Comparison of ENCODE assay signal across 10 cellular contexts in the genomic region with DNA sequence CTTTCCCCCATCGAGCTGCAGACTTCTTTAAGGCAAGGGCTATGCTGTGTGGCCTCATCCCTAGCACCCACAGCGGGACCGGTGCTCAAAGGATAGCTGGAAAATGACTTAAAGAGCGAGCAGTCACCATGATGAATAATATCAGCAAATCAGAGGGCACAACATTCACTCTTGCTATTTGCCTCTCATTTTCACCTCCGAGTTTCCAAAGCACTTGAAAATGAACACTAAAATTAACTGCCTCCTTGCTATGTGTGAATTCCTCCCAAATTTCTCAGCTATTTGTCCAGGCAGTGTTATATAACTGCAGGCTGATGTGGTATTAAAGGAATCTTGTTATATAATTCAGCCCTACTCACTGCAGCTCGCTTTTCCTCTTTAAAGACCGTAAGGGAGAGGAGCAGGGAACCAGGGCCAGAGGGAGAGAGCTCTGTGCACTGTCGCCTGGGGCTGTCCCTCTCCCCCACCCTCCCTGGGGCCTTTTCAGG. TPM values are rescaled to one million over a fixed set of nuclear protein-coding genes. Genes with fewer than 3 reads are reported as not detected.
DNase-seq lines count a peak whose midpoint lies in the region; ATAC-seq lines count a peak whose summit lies in the region.
"Had no signal": no experiment of that assay in that cellular context is flagged by ENCODE, and none has a peak within 500 bp of the region (broad histone marks: within the 10 kb centered on the region; RNA-seq: fewer than 3 reads in every experiment).

No MANE protein-coding gene starts in this region.

- H3K36me3 Mint-ChIP-seq in stimulated activated effector memory CD8-positive, alpha-beta T cell treated with anti-CD3 and anti-CD28 coated beads, Interleukin-12 subunit alpha, Interleukin-12 subunit beta, amount 100 ng/mL, for 72 hours = no peaks in the 10 kb centered on the region

- no peaks in the 10 kb centered on the region for H3K9me3 Mint-ChIP-seq in stimulated activated effector memory CD8-positive, alpha-beta T cell treated with anti-CD3 and anti-CD28 coated beads, Interleukin-12 subunit alpha, Interleukin-12 subunit beta, amount 100 ng/mL, for 72 hours

- H3K27me3 ChIP-seq in GM23248 (replicated peaks; ENCODE audit: insufficient read depth) = peaks cover 30% of the 10 kb centered on the region
- H3K27me3 ChIP-seq in iPS-20b (ENCODE audit: insufficient read depth, low read length) = peaks cover 88% of the 10 kb centered on the region

- in situ Hi-C loops in GM23248 (cut with MboI) = loop anchor here (10.0 kb wide), 1 partner anchor 356 kb away; no protein-coding TSS in a partner anchor

- no peak overlapping the region for H3K27ac Mint-ChIP-seq in stimulated activated effector memory CD8-positive, alpha-beta T cell treated with anti-CD3 and anti-CD28 coated beads, Interleukin-12 subunit alpha, Interleukin-12 subunit beta, amount 100 ng/mL, for 72 hours

- H3K9ac ChIP-seq in GM23248 (peak overlapping the region; percentile 72), iPS-20b (ENCODE audit: low read depth, low read length) (no peak overlapping the region)

- peak overlapping the region; percentile 68 for H3K4me3 Mint-ChIP-seq in stimulated activated effector memory CD8-positive, alpha-beta T cell treated with anti-CD3 and anti-CD28 coated beads, Interleukin-12 subunit alpha, Interleukin-12 subunit beta, amount 100 ng/mL, for 72 hours

- no peaks in the 10 kb centered on the region for H4K20me1 ChIP-seq in GM23248 (ENCODE audit: insufficient read depth)

- H3K4me3 ChIP-seq in GM23248 (peak overlapping the region; percentile 61), iPS-20b (ENCODE audit: low read length) (peak overlapping the region; percentile 56; the same call in 1 of the 2 replicates)

- peak overlapping the region; percentile 61 for H3K4me2 ChIP-seq in GM23248 (ENCODE audit: unreplicated experiment)

- no peak for ATAC-seq in stimulated activated effector memory CD8-positive, alpha-beta T cell treated with anti-CD3 and anti-CD28 coated beads, Interleukin-12 subunit alpha, Interleukin-12 subunit beta, amount 100 ng/mL, for 72 hours
- ATAC-seq in GM18519 (IDR thresholded peaks at IDR 0.05; ENCODE audit: low FRiP score, unreplicated experiment) = no peak

- H3K36me3 ChIP-seq in GM23248 (ENCODE audit: low read depth) (no peaks in the 10 kb centered on the region), iPS-20b (ENCODE audit: insufficient read depth, low read depth, low read length) (no peaks in the 10 kb centered on the region)
- H3K36me3 ChIP-seq: adrenal gland had no signal

- H3K9me3 ChIP-seq in GM23248 (ENCODE audit: low read depth) (no peaks in the 10 kb centered on the region), iPS-20b (ENCODE audit: insufficient read depth, low read depth, low read length) (no peaks in the 10 kb centered on the region)
- H3K9me3 ChIP-seq: adrenal gland had no signal

- peaks cover 16% of the 10 kb centered on the region for H3K4me1 Mint-ChIP-seq in stimulated activated effector memory CD8-positive, alpha-beta T cell treated with anti-CD3 and anti-CD28 coated beads, Interleukin-12 subunit alpha, Interleukin-12 subunit beta, amount 100 ng/mL, for 72 hours

- no peaks in the 10 kb centered on the region for H3K9me2 ChIP-seq in GM23248 (ENCODE audit: insufficient read depth)

- H3K79me2 ChIP-seq in GM23248 (ENCODE audit: insufficient read depth) = no peaks in the 10 kb centered on the region

- H3K4me1 ChIP-seq in GM23248 (ENCODE audit: insufficient read depth) (peaks cover 14% of the 10 kb centered on the region; the same call in 1 of the 2 replicates), iPS-20b (ENCODE audit: insufficient read depth, low read length) (no peaks in the 10 kb centered on the region)

- peak overlapping the region; percentile 71 for H2AFZ ChIP-seq in GM23248

- H3K27ac ChIP-seq in GM23248 (peak overlapping the region; percentile 40), angular gyrus (ENCODE audit: low read depth, low read length) (peak overlapping the region; percentile 92), iPS-20b (ENCODE audit: low read length) (no peak overlapping the region)

- WGBS in GM23248 (ENCODE audit: low coverage in 1 of 2, low lambda C conversion rate in 2 of 2, missing lambda C conversion rate in 2 of 2), 2 experiments = 27 to 29% methylated on average over 8 of the region's 8 CpGs

- DNase-seq in GM23248 = no peak
- DNase-seq in stimulated activated effector memory CD8-positive, alpha-beta T cell treated with anti-CD3 and anti-CD28 coated beads, Interleukin-12 subunit alpha, Interleukin-12 subunit beta, amount 100 ng/mL, for 72 hours (ENCODE audit: low spot score in 2 of 2) = no peak
- DNase-seq in Kasumi-1 (lab: John Stamatoyannopoulos, UW) = no peak
- no peak for DNase-seq in HPDE6-E6E7 (ENCODE audit: extremely low spot score)
- DNase-seq in stimulated activated naive CD4-positive, alpha-beta T cell treated with Interleukin-2 at 50 U/mL for 16 hours (lab: John Stamatoyannopoulos, UW) = no peak
- DNase-seq: NCI-H2107 had no signal

- peaks cover 15% of the 10 kb centered on the region; the same call in 1 of the 2 replicates for H3F3A ChIP-seq in GM23248 (ENCODE audit: insufficient read depth)

RNA-seq across cellular contexts. Expression of a gene that starts 1.5 kb away (rescaled TPM):
- total RNA-seq in GM23248 (2014; rRNA removed; shearing (Covaris generic)) = 6.1 and 7.1 TPM in 2 replicates
- 2.8 and 3.1 TPM in 2 replicates for polyA plus RNA-seq in GM23248 (2016; fragmentation: Nextera tagmentation; extraction: Ambion mirVana)

RNA-seq across cellular contexts. Expression of a gene that starts 35.4 kb away (rescaled TPM):
- 5.8 and 6.6 TPM in 2 replicates for total RNA-seq in GM23248 (2014; rRNA removed; shearing (Covaris generic))
- polyA plus RNA-seq in GM23248 (2016; fragmentation: Nextera tagmentation; extraction: Ambion mirVana) = 4.8 and 4.9 TPM in 2 replicates

RNA-seq across cellular contexts. Expression of a gene that starts 43.8 kb away (rescaled TPM):
- 17.6 and 23.5 TPM in 2 replicates for total RNA-seq in GM23248 (2014; rRNA removed; shearing (Covaris generic))
- polyA plus RNA-seq in GM23248 (2016; fragmentation: Nextera tagmentation; extraction: Ambion mirVana) = 79.2 and 79.3 TPM in 2 replicates
